Comparison of ENCODE assay signal across 8 cellular contexts in the genomic region with DNA sequence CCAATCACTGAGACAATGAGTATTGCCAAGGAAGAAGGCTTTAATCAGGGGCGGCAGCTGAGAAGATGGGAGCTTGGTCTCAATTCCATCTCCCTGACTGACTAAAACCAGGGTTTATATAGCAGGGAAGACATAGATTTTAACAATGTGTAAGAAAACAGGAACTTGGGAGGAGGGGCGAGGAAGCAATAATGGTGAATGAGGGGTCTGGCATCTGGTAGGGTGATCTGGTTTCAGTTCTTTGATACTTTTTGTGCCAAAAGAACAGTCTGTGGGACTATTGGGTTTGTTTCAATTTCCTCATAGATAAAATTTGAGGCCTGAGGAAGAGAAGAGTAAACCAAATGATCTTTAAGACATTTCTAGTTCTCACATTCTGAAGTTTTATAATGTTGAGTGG. TPM values are rescaled to one million over a fixed set of nuclear protein-coding genes. Genes with fewer than 3 reads are reported as not detected.
DNase-seq lines count a peak whose midpoint lies in the region; ATAC-seq and TF ChIP-seq lines count a peak whose summit lies in the region.

No MANE protein-coding gene starts in this region.

- intact Hi-C loops in upper lobe of right lung (cut with DNase I) = no loop called here

- H3K9me3 ChIP-seq in mesodermal cell (ENCODE audit: control insufficient read depth, low read length) (no peaks in the 10 kb centered on the region), upper lobe of right lung (no peaks in the 10 kb centered on the region)

- WGBS in mesodermal cell (ENCODE audit: insufficient coverage in 2 of 2), 2 experiments = 89 to 93% methylated on average over 2 of the region's 2 CpGs

- H3K4me1 ChIP-seq in mesodermal cell (ENCODE audit: control insufficient read depth, insufficient read depth, low read length, poor library complexity, severe bottlenecking) = peaks cover 14% of the 10 kb centered on the region
- no peaks in the 10 kb centered on the region for H3K4me1 ChIP-seq in upper lobe of right lung

- H3K27ac ChIP-seq in mesodermal cell (ENCODE audit: low read depth, low read length, severe bottlenecking) (peak overlapping the region; percentile 34), upper lobe of right lung (no peak overlapping the region)

- H3K27me3 ChIP-seq in upper lobe of right lung = no peaks in the 10 kb centered on the region

- ATAC-seq in GM18868 (IDR thresholded peaks at IDR 0.05; ENCODE audit: unreplicated experiment) (peak; percentile 25), HG02973 (IDR thresholded peaks at IDR 0.05; ENCODE audit: unreplicated experiment) (peak; percentile 40), SK-N-SH treated with all-trans-retinoic acid at 6 μM for 48 hours (peak; percentile 34; the same call in 2 of the 3 replicates), upper lobe of right lung (no peak), HG02678 (IDR thresholded peaks at IDR 0.05; ENCODE audit: unreplicated experiment) (no peak)

- no peak for TF ChIP-seq CTCF in upper lobe of right lung (IDR thresholded peaks at IDR 0.05)

- no peak overlapping the region for H3K4me3 ChIP-seq in mesodermal cell (ENCODE audit: extremely low read depth, insufficient read depth, low read length, poor library complexity, severe bottlenecking)
- H3K4me3 ChIP-seq in upper lobe of right lung = no peak overlapping the region

- H3K36me3 ChIP-seq in mesodermal cell (ENCODE audit: control insufficient read depth, insufficient read depth, low read length) (no peaks in the 10 kb centered on the region), upper lobe of right lung (no peaks in the 10 kb centered on the region)

- DNase-seq in stimulated activated CD4-positive, alpha-beta T cell treated with anti-CD3 and anti-CD28 coated beads, Interleukin-1b, Interleukin-23, amount 100 ng/mL, for 48 hours = no peak
- DNase-seq in upper lobe of right lung (no peak), HUDEP-2 (lab: John Stamatoyannopoulos, UW; ENCODE audit: unreplicated experiment in 76 of 76) (no peak)

TF ChIP-seq in SK-N-SH treated with all-trans-retinoic acid at 6 μM for 48 hours, 23 proteins besides CTCF, POLR2A, EP300 and RAD21:
- TF ChIP-seq ZC3H10 (CRISPR knock-in tag; IDR thresholded peaks at IDR 0.05) = no peak
- no peak for TF ChIP-seq ZNF565 (CRISPR knock-in tag; conservative IDR thresholded peaks at IDR 0.05; ENCODE audit: low read depth)
- TF ChIP-seq CSRNP3 (CRISPR knock-in tag; IDR thresholded peaks at IDR 0.05) = no peak
- TF ChIP-seq, protein P1, sequence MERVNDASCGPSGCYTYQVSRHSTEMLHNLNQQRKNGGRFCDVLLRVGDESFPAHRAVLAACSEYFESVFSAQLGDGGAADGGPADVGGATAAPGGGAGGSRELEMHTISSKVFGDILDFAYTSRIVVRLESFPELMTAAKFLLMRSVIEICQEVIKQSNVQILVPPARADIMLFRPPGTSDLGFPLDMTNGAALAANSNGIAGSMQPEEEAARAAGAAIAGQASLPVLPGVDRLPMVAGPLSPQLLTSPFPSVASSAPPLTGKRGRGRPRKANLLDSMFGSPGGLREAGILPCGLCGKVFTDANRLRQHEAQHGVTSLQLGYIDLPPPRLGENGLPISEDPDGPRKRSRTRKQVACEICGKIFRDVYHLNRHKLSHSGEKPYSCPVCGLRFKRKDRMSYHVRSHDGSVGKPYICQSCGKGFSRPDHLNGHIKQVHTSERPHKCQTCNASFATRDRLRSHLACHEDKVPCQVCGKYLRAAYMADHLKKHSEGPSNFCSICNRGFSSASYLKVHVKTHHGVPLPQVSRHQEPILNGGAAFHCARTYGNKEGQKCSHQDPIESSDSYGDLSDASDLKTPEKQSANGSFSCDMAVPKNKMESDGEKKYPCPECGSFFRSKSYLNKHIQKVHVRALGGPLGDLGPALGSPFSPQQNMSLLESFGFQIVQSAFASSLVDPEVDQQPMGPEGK (CRISPR knock-in tag; IDR thresholded peaks at IDR 0.05; ENCODE audit: borderline replicate concordance) = no peak
- no peak for TF ChIP-seq ZFP3 (CRISPR knock-in tag; IDR thresholded peaks at IDR 0.05)
- TF ChIP-seq, protein P2, sequence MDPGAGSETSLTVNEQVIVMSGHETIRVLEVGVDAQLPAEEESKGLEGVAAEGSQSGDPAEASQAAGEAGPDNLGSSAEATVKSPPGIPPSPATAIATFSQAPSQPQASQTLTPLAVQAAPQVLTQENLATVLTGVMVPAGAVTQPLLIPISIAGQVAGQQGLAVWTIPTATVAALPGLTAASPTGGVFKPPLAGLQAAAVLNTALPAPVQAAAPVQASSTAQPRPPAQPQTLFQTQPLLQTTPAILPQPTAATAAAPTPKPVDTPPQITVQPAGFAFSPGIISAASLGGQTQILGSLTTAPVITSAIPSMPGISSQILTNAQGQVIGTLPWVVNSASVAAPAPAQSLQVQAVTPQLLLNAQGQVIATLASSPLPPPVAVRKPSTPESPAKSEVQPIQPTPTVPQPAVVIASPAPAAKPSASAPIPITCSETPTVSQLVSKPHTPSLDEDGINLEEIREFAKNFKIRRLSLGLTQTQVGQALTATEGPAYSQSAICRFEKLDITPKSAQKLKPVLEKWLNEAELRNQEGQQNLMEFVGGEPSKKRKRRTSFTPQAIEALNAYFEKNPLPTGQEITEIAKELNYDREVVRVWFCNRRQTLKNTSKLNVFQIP (CRISPR knock-in tag; IDR thresholded peaks at IDR 0.05; ENCODE audit: borderline replicate concordance, low read depth) = no peak
- no peak for TF ChIP-seq ZFP30 (CRISPR knock-in tag; IDR thresholded peaks at IDR 0.05)
- no peak for TF ChIP-seq ARNTL (CRISPR knock-in tag; IDR thresholded peaks at IDR 0.05; ENCODE audit: borderline replicate concordance, low read depth)
- TF ChIP-seq TOX (CRISPR knock-in tag; IDR thresholded peaks at IDR 0.05; ENCODE audit: borderline replicate concordance) = no peak
- TF ChIP-seq ZNF70 (CRISPR knock-in tag; IDR thresholded peaks at IDR 0.05) = no peak
- TF ChIP-seq OSR1 (CRISPR knock-in tag; IDR thresholded peaks at IDR 0.05) = no peak
- TF ChIP-seq ZNF8 (CRISPR knock-in tag; IDR thresholded peaks at IDR 0.05) = no peak
- TF ChIP-seq GLIS3 (CRISPR knock-in tag; IDR thresholded peaks at IDR 0.05) = no peak
- TF ChIP-seq SNAI2 (CRISPR knock-in tag; IDR thresholded peaks at IDR 0.05) = no peak
- no peak for TF ChIP-seq BACH2 (CRISPR knock-in tag; IDR thresholded peaks at IDR 0.05; ENCODE audit: borderline replicate concordance)
- no peak for TF ChIP-seq ESRRG (CRISPR knock-in tag; IDR thresholded peaks at IDR 0.05)
- TF ChIP-seq, protein P3, sequence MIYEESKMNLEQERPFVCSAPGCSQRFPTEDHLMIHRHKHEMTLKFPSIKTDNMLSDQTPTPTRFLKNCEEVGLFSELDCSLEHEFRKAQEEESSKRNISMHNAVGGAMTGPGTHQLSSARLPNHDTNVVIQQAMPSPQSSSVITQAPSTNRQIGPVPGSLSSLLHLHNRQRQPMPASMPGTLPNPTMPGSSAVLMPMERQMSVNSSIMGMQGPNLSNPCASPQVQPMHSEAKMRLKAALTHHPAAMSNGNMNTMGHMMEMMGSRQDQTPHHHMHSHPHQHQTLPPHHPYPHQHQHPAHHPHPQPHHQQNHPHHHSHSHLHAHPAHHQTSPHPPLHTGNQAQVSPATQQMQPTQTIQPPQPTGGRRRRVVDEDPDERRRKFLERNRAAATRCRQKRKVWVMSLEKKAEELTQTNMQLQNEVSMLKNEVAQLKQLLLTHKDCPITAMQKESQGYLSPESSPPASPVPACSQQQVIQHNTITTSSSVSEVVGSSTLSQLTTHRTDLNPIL (CRISPR knock-in tag; IDR thresholded peaks at IDR 0.05; ENCODE audit: low read depth) = no peak
- no peak for TF ChIP-seq RARB (CRISPR knock-in tag; IDR thresholded peaks at IDR 0.05)

RNA-seq across cellular contexts. Expression of gene FUT8, which starts 49.2 kb away (rescaled TPM):
- polyA plus RNA-seq in mesodermal cell (2013, experiment 1 of 2) = 48.7 TPM
- 38.8 TPM for polyA plus RNA-seq in mesodermal cell (2013, experiment 2 of 2)
- total RNA-seq in upper lobe of right lung = 31.8 TPM

Comparison
In these comparisons a context has a peak if more than half of its experiments do, and no peak if none do; other contexts are left out.
1. ATAC-seq: peak in GM18868 (single experiment), HG02973 (single experiment) and SK-N-SH treated with all-trans-retinoic acid at 6 μM for 48 hours (single experiment); none in upper lobe of right lung (single experiment) and HG02678 (single experiment).